In the genomic region with DNA sequence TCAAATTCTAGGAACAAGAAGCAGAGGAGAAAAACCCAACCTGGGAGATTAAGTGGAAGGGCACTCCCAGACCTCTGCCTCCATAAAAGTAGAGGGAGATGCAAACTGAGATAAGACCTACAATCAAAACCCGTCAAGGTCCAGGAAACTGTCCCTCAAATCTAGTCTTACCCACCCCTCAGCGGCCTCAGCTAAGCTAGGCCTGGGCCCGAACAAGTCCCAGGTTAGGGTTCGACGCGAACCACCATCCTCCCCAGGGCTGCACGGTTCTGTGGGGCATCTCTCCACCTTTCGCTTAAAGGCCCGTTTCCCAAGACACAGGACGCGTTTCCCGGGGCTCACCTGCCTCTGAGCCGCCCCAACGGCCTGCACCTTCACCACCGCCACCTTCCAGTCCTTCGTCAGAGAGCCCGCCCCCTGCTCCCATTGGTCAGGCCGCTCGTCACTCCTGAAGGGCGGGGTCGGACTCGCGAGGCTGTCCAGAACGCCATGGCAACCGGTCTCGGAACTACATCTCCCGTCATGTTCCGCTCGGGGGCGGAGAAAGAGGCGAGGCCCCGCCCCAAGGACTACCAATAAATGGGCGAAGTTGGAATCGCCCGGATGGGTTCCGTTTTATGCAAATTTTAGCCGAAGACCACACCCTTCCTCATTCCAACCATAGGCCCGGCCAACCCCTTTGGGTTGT, we compare ENCODE assay signal across 8 cellular contexts. TPM values are rescaled to one million over a fixed set of nuclear protein-coding genes. Genes with fewer than 3 reads are reported as not detected.
DNase-seq lines count a peak whose midpoint lies in the region; FAIRE-seq and TF ChIP-seq lines count a peak whose summit lies in the region.

A gene (minus strand): TSS at position 403 of the 688 bp plus-strand sequence. CDS start 10,190 bp downstream, outside the sequence.

- CTCF ChIA-PET in activated naive CD4-positive, alpha-beta T cell treated with anti-CD3 and anti-CD28 coated beads for 36 hours (lab: Charles Lee), result no interaction called here

- peak within 1 kb of the TSS; percentile 91 for H3K27ac ChIP-seq in neuronal stem cell (replicated peaks; ENCODE audit: low read length)

- H4K91ac ChIP-seq in neuronal stem cell (ENCODE audit: low read depth, low read length, poor library complexity), result peak within 1 kb of the TSS; percentile 70

- H3K9me3 Mint-ChIP-seq in activated naive CD4-positive, alpha-beta T cell treated with anti-CD3 and anti-CD28 coated beads for 36 hours, result no peaks in the 10 kb centered on the region

- H3K4me3 ChIP-seq in HFF-Myc (replicated peaks; ENCODE audit: low read depth, low read length) (peak within 1 kb of the TSS; percentile 85), neuronal stem cell (ENCODE audit: low read length in 2 of 2) (peak within 1 kb of the TSS; percentile 75 to 96)

- FAIRE-seq in frontal cortex (lab: Jason Lieb, UNC), result peak; percentile 98

- H3K36me3 Mint-ChIP-seq in activated naive CD4-positive, alpha-beta T cell treated with anti-CD3 and anti-CD28 coated beads for 36 hours (ENCODE audit: low read depth), result peaks cover 4% of the 10 kb centered on the region

- H2AK5ac ChIP-seq in neuronal stem cell (ENCODE audit: low read depth, low read length), result peak within 1 kb of the TSS; percentile 26

- no peaks in the 10 kb centered on the region for H3K79me1 ChIP-seq in neuronal stem cell (ENCODE audit: low read depth, low read length)

- peak within 1 kb of the TSS; percentile 89 for H2BK5ac ChIP-seq in neuronal stem cell (ENCODE audit: low read length)

- peak within 1 kb of the TSS; percentile 89 for H2AFZ ChIP-seq in neuronal stem cell (ENCODE audit: low read length)

- peak within 1 kb of the TSS; percentile 99 for H3K18ac ChIP-seq in neuronal stem cell (ENCODE audit: low read length)

- H3K23ac ChIP-seq in neuronal stem cell (ENCODE audit: low read depth, low read length, poor library complexity), result peak within 1 kb of the TSS; percentile 99

- H3K27me3 Mint-ChIP-seq in activated naive CD4-positive, alpha-beta T cell treated with anti-CD3 and anti-CD28 coated beads for 36 hours (ENCODE audit: low read depth), result peaks cover 17% of the 10 kb centered on the region

- DNase-seq in GM03348 (ENCODE audit: low spot score), result peak; percentile 97
- peak; percentile 95 for DNase-seq in HFF-Myc (ENCODE audit: extremely low read depth, low read depth)
- DNase-seq in NAMALWA (ENCODE audit: low spot score), result peak; percentile 100
- peak; percentile 99 for DNase-seq in SK-N-DZ (ENCODE audit: low spot score)
- peak; percentile 100 for DNase-seq in activated naive CD4-positive, alpha-beta T cell treated with anti-CD3 and anti-CD28 coated beads for 36 hours
- DNase-seq in frontal cortex (ENCODE audit: low spot score in 2 of 2), result peak; percentile 89 to 93
- DNase-seq in neuronal stem cell (ENCODE audit: low spot score), result peak; percentile 99

- no peak within 1 kb of the TSS for H2BK120ac ChIP-seq in neuronal stem cell (ENCODE audit: low read depth, low read length)

- H2BK12ac ChIP-seq in neuronal stem cell (ENCODE audit: low read length), result peak within 1 kb of the TSS; percentile 19

- H3K4me2 ChIP-seq in neuronal stem cell (ENCODE audit: insufficient read depth, low read length, poor library complexity, severe bottlenecking), result peak within 1 kb of the TSS; percentile 67

- peak within 1 kb of the TSS; percentile 94 for H3K27ac Mint-ChIP-seq in activated naive CD4-positive, alpha-beta T cell treated with anti-CD3 and anti-CD28 coated beads for 36 hours

- peak within 1 kb of the TSS; percentile 66 for H2BK15ac ChIP-seq in neuronal stem cell (ENCODE audit: low read length)

- H3K4me3 Mint-ChIP-seq in activated naive CD4-positive, alpha-beta T cell treated with anti-CD3 and anti-CD28 coated beads for 36 hours, result peak within 1 kb of the TSS; percentile 91

- H3K36me3 ChIP-seq in neuronal stem cell (replicated peaks in 1 of 2; ENCODE audit: control insufficient read depth in 2 of 2, insufficient read depth in 2 of 2, low read length in 2 of 2), result peaks cover 0 to 22% of the 10 kb centered on the region in 2 donors

- peak within 1 kb of the TSS; percentile 93 for H3K9ac ChIP-seq in neuronal stem cell (ENCODE audit: low read depth, low read length, poor library complexity)

- H3K9me3 ChIP-seq in neuronal stem cell (replicated peaks in 1 of 2; ENCODE audit: control insufficient read depth in 2 of 2, insufficient read depth in 1 of 2, low read depth in 1 of 2, low read length in 2 of 2), result peaks cover 0 to 4% of the 10 kb centered on the region in 2 donors

- intact Hi-C loops in activated naive CD4-positive, alpha-beta T cell treated with anti-CD3 and anti-CD28 coated beads for 36 hours (cut with micrococcal nuclease), result loop anchor here (1.0 to 10.0 kb wide), 13 partner anchors 53 to 974 kb away; a partner anchor contains a TSS

- peaks cover 21% of the 10 kb centered on the region for H3K4me1 Mint-ChIP-seq in activated naive CD4-positive, alpha-beta T cell treated with anti-CD3 and anti-CD28 coated beads for 36 hours (ENCODE audit: low read depth)

- H4K8ac ChIP-seq in neuronal stem cell (ENCODE audit: low read depth, low read length), result no peak within 1 kb of the TSS

- H3K14ac ChIP-seq in neuronal stem cell (ENCODE audit: low read length), result peak within 1 kb of the TSS; percentile 51

- H3K27me3 ChIP-seq in neuronal stem cell (ENCODE audit: control insufficient read depth in 3 of 3, insufficient read depth in 3 of 3, low read depth in 1 of 3, low read length in 3 of 3), result no peaks in the 10 kb centered on the region

- H3K4me1 ChIP-seq in neuronal stem cell (ENCODE audit: control insufficient read depth in 2 of 2, insufficient read depth in 1 of 2, low read depth in 1 of 2, low read length in 2 of 2), result no peaks in the 10 kb centered on the region

- TF ChIP-seq CTCF in HFF-Myc (IDR thresholded peaks at IDR 0.05; ENCODE audit: low read depth, low read length, missing control alignments), result no peak
- TF ChIP-seq CTCF in subcutaneous adipose tissue (IDR thresholded peaks at IDR 0.05; ENCODE audit: low read depth), result no peak

- no peak within 1 kb of the TSS for H3K4ac ChIP-seq in neuronal stem cell (ENCODE audit: low read length)

- no CpG with 5 or more reads among the region's 38 CpGs for whole genome bisulfite sequencing in neuronal stem cell (ENCODE audit: extremely low coverage in 2 of 2, insufficient read length in 2 of 2, insufficient replicate concordance in 1 of 2), 2 donors

RNA-seq across cellular contexts. Expression of the gene that starts here (rescaled TPM):
- 15.7 and 27.6 TPM in 2 replicates for polyA plus RNA-seq in SK-N-DZ (2014; cell fraction: cytosol; rRNA removed)
- polyA plus RNA-seq in SK-N-DZ (2014; cell fraction: nucleus; rRNA removed), result 49.1 and 67.3 TPM in 2 replicates
- 10 to 100 TPM; 30.3 to 32.7 TPM for total RNA-seq in activated naive CD4-positive, alpha-beta T cell treated with anti-CD3 and anti-CD28 coated beads for 36 hours
- total RNA-seq in frontal cortex, result 68.9 TPM
- polyA plus RNA-seq in neuronal stem cell (2013, experiment 1 of 2), result 50.0 TPM
- 49.1 TPM for polyA plus RNA-seq in neuronal stem cell (2013, experiment 2 of 2)
- 10 to 100 TPM; 45.9 to 85.6 (median 69.2) TPM for total RNA-seq in subcutaneous adipose tissue

Comparison
In these comparisons a context has a peak if more than half of its experiments do, and no peak if none do; other contexts are left out.
1. Peak in every context shown above with its lines: DNase-seq, H3K4me3 ChIP-seq and H3K27ac ChIP-seq.